In genomic region chr4:126375462-126376054, GRCh38 we compare ENCODE assay signal across 27 cellular contexts.
DNase-seq lines count a peak whose midpoint lies in the region; ATAC-seq and TF ChIP-seq lines count a peak whose summit lies in the region.
"Had no signal": no experiment of that assay in that cellular context is flagged by ENCODE, and none has a peak within 500 bp of the region (broad histone marks: within the 10 kb centered on the region; RNA-seq: fewer than 3 reads in every experiment).

No MANE protein-coding gene starts in this region.

- no peak overlapping the region for H3K4me2 ChIP-seq in neuronal stem cell (ENCODE audit: insufficient read depth, low read length, poor library complexity, severe bottlenecking)
- H3K4me2 ChIP-seq: hepatocyte, SK-N-SH had no signal

- H3K18ac ChIP-seq in neuronal stem cell (ENCODE audit: low read length) = no peak overlapping the region

- H3K27ac ChIP-seq in neuronal stem cell (replicated peaks; ENCODE audit: low read length) = no peak overlapping the region
- H3K27ac ChIP-seq: brain microvascular endothelial cell, epithelial cell of prostate, hepatocyte, ovary, testis had no signal

- no peak overlapping the region for H2BK12ac ChIP-seq in neuronal stem cell (ENCODE audit: low read length)

- no peak for ATAC-seq in GM18861 (IDR thresholded peaks at IDR 0.05; ENCODE audit: unreplicated experiment)
- ATAC-seq in activated naive CD4-positive, alpha-beta T cell treated with anti-CD3 and anti-CD28 coated beads, Interleukin-2, amount 50 U/mL, for 72 hours = no peak
- ATAC-seq: activated CD4-positive, CD25-positive, alpha-beta regulatory T cell treated with anti-CD3 and anti-CD28 coated beads, Interleukin-2, amount 50 U/mL, for 24 hours; activated T-cell treated with anti-CD3 and anti-CD28 coated beads, Interleukin-2, amount 50 U/mL, for 72 hours; GM12878; T-helper 17 cell had no signal

- H3K23ac ChIP-seq in neuronal stem cell (ENCODE audit: low read depth, low read length, poor library complexity) = no peak overlapping the region

- H3K27ac Mint-ChIP-seq in activated naive CD4-positive, alpha-beta T cell treated with anti-CD3 and anti-CD28 coated beads, Interleukin-2, amount 50 U/mL, for 72 hours = no peak overlapping the region
- H3K27ac Mint-ChIP-seq: activated CD4-positive, alpha-beta memory T cell treated with anti-CD3 and anti-CD28 coated beads for 36 hours; activated T-cell treated with anti-CD3 and anti-CD28 coated beads, Interleukin-2, amount 50 U/mL, for 72 hours; CD4-positive, alpha-beta memory T cell; nephron progenitor cell; T-helper 17 cell had no signal

- no peaks in the 10 kb centered on the region for H3K27me3 ChIP-seq in neuronal stem cell (ENCODE audit: control insufficient read depth in 3 of 3, insufficient read depth in 3 of 3, low read depth in 1 of 3, low read length in 3 of 3)
- H3K27me3 ChIP-seq: brain microvascular endothelial cell, hepatocyte, ovary, testis had no signal

- no peak overlapping the region for H3K9ac ChIP-seq in neuronal stem cell (ENCODE audit: low read depth, low read length, poor library complexity)
- H3K9ac ChIP-seq: SK-N-SH had no signal

- H2BK5ac ChIP-seq in neuronal stem cell (ENCODE audit: low read length) = no peak overlapping the region

- peak overlapping the region; percentile 3 for H2AFZ ChIP-seq in neuronal stem cell (ENCODE audit: low read length)
- H2AFZ ChIP-seq: hepatocyte had no signal

- no peak overlapping the region for H2BK15ac ChIP-seq in neuronal stem cell (ENCODE audit: low read length)

- no peaks in the 10 kb centered on the region for H3K9me3 ChIP-seq in neuronal stem cell (replicated peaks in 1 of 2; ENCODE audit: control insufficient read depth in 2 of 2, insufficient read depth in 1 of 2, low read depth in 1 of 2, low read length in 2 of 2)
- H3K9me3 ChIP-seq: ovary, SK-N-SH, testis had no signal

- no peak overlapping the region for H4K8ac ChIP-seq in neuronal stem cell (ENCODE audit: low read depth, low read length)

- H3K36me3 ChIP-seq in neuronal stem cell (replicated peaks in 1 of 2; ENCODE audit: control insufficient read depth in 2 of 2, insufficient read depth in 2 of 2, low read length in 2 of 2) = no peaks in the 10 kb centered on the region
- H3K36me3 ChIP-seq: brain microvascular endothelial cell, ovary had no signal

- WGBS in neuronal stem cell (ENCODE audit: extremely low coverage in 2 of 2, insufficient read length in 2 of 2, insufficient replicate concordance in 1 of 2), 2 donors = no CpG with 5 or more reads among the region's 2 CpGs

- H3K4me3 ChIP-seq in astrocyte of the cerebellum (ENCODE audit: low read depth, low read length) (no peak overlapping the region), neuronal stem cell (ENCODE audit: low read length in 2 of 2) (no peak overlapping the region)
- H3K4me3 ChIP-seq: GM12878, hepatocyte, ovary, testis had no signal

- no peak for TF ChIP-seq CTCF in astrocyte of the cerebellum (IDR thresholded peaks at IDR 0.05; ENCODE audit: low read depth, low read length, missing control alignments)

- no peak overlapping the region for H2BK120ac ChIP-seq in neuronal stem cell (ENCODE audit: low read depth, low read length)

- no peak overlapping the region for H2AK5ac ChIP-seq in neuronal stem cell (ENCODE audit: low read depth, low read length)

- in situ Hi-C loops in astrocyte of the cerebellum (cut with HindIII; ENCODE audit: low sequenced_read_pairs) = no loop called here

- no peaks in the 10 kb centered on the region for H3K36me3 Mint-ChIP-seq in activated naive CD4-positive, alpha-beta T cell treated with anti-CD3 and anti-CD28 coated beads, Interleukin-2, amount 50 U/mL, for 72 hours
- H3K36me3 Mint-ChIP-seq: activated CD4-positive, alpha-beta memory T cell treated with anti-CD3 and anti-CD28 coated beads for 36 hours; CD4-positive, alpha-beta memory T cell had no signal

- no peaks in the 10 kb centered on the region for H3K79me1 ChIP-seq in neuronal stem cell (ENCODE audit: low read depth, low read length)

- peak; percentile 10 for DNase-seq in AG20443 (ENCODE audit: low spot score)
- peak; percentile 49 for DNase-seq in astrocyte of the cerebellum (ENCODE audit: low read depth)
- DNase-seq in fibroblast of gingiva (ENCODE audit: low read depth) = peak; percentile 78
- DNase-seq in neuronal stem cell (ENCODE audit: low spot score) = no peak
- no peak for DNase-seq in activated naive CD4-positive, alpha-beta T cell treated with anti-CD3 and anti-CD28 coated beads, Interleukin-2, amount 50 U/mL, for 72 hours (ENCODE audit: low spot score in 2 of 2)
- DNase-seq in stimulated activated CD4-positive, alpha-beta T cell treated with anti-CD3 and anti-CD28 coated beads, Interleukin-4, amount 100 ng/mL, for 1 hour = no peak
- no peak for DNase-seq in hypothalamus (lab: John Stamatoyannopoulos, UW)
- DNase-seq: activated CD4-positive, alpha-beta memory T cell treated with anti-CD3 and anti-CD28 coated beads for 36 hours; activated T-cell treated with anti-CD3 and anti-CD28 coated beads, Interleukin-2, amount 50 U/mL, for 72 hours; brain microvascular endothelial cell; CD4-positive, alpha-beta memory T cell; EL; KG1; NCI-H2029; NCI-H524 treated with DMSO at 0.1 percent for 48 hours; nephron progenitor cell; NK-92 treated with Interleukin-12 subunit alpha and Interleukin-12 subunit beta, amount 100 ng/mL, for 24 hours; ovary; SK-N-SH; stimulated activated naive CD4-positive, alpha-beta T cell treated with Interleukin-2 at 50 U/mL for 16 hours; T-helper 17 cell; testis had no signal

- no peak overlapping the region for H3K4ac ChIP-seq in neuronal stem cell (ENCODE audit: low read length)

- no peak overlapping the region for H4K91ac ChIP-seq in neuronal stem cell (ENCODE audit: low read depth, low read length, poor library complexity)

- H3K4me1 ChIP-seq in neuronal stem cell (ENCODE audit: control insufficient read depth in 2 of 2, insufficient read depth in 1 of 2, low read depth in 1 of 2, low read length in 2 of 2) = no peaks in the 10 kb centered on the region
- H3K4me1 ChIP-seq: testis had no signal

- H3K14ac ChIP-seq in neuronal stem cell (ENCODE audit: low read length) = no peak overlapping the region

- peaks cover 23 to 28% of the 10 kb centered on the region in 2 donors for H3K9me3 Mint-ChIP-seq in activated naive CD4-positive, alpha-beta T cell treated with anti-CD3 and anti-CD28 coated beads, Interleukin-2, amount 50 U/mL, for 72 hours
- H3K9me3 Mint-ChIP-seq: nephron progenitor cell had no signal

Comparison
In these comparisons a context has a peak if more than half of its experiments do, and no peak if none do; other contexts are left out.
1. DNase-seq: peak in AG20443 (single experiment), astrocyte of the cerebellum (single experiment) and fibroblast of gingiva (single experiment); none in neuronal stem cell (single experiment), activated naive CD4-positive, alpha-beta T cell treated with anti-CD3 and anti-CD28 coated beads, Interleukin-2, amount 50 U/mL, for 72 hours (0 of 2), stimulated activated CD4-positive, alpha-beta T cell treated with anti-CD3 and anti-CD28 coated beads, Interleukin-4, amount 100 ng/mL, for 1 hour (single experiment) and hypothalamus (0 of 51).